ENCODE assay signal across 1 cellular context in the genomic region with DNA sequence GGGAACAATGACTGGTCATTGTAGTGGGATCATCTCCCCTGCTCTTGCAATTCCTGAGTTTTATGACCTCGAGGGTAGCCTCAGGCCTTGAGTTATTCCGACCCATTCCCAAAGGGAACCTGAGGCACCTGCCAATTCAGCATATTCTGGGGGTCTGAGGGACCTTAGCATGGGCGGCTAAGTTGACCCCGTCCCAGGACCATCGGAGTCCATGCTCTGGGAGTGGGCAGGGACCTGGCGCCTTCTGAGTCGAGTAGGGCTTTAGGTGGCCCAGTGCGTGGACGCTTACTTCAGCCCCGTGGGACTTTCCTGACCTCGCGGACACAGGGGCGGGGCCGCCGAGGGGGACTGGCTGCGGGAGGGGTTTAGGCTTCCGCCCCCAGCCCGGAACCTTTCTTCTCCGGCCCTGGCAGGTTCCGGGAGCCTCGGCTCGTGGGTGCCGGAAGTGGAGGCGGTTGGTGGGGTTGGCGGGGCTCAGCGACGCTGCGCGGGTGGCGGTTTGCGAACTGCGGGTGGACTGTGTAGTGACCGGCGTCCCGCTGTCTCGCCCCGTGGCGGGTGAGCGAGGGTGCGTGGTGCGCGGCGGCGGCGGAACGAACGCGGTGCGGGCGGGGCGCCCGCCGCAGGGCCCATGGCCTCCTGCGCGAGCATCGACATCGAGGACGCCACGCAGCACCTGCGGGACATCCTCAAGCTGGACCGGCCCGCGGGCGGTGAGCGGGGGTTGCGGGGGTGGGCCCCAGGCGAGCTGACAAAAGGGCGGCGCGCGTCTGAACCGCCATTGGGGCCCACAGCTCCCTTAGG.
A peak's percentile ranks its signal among the peaks of the same experiment; 100 is the strongest.
TF ChIP-seq lines count a peak whose summit lies in the region.

A gene with protein sequence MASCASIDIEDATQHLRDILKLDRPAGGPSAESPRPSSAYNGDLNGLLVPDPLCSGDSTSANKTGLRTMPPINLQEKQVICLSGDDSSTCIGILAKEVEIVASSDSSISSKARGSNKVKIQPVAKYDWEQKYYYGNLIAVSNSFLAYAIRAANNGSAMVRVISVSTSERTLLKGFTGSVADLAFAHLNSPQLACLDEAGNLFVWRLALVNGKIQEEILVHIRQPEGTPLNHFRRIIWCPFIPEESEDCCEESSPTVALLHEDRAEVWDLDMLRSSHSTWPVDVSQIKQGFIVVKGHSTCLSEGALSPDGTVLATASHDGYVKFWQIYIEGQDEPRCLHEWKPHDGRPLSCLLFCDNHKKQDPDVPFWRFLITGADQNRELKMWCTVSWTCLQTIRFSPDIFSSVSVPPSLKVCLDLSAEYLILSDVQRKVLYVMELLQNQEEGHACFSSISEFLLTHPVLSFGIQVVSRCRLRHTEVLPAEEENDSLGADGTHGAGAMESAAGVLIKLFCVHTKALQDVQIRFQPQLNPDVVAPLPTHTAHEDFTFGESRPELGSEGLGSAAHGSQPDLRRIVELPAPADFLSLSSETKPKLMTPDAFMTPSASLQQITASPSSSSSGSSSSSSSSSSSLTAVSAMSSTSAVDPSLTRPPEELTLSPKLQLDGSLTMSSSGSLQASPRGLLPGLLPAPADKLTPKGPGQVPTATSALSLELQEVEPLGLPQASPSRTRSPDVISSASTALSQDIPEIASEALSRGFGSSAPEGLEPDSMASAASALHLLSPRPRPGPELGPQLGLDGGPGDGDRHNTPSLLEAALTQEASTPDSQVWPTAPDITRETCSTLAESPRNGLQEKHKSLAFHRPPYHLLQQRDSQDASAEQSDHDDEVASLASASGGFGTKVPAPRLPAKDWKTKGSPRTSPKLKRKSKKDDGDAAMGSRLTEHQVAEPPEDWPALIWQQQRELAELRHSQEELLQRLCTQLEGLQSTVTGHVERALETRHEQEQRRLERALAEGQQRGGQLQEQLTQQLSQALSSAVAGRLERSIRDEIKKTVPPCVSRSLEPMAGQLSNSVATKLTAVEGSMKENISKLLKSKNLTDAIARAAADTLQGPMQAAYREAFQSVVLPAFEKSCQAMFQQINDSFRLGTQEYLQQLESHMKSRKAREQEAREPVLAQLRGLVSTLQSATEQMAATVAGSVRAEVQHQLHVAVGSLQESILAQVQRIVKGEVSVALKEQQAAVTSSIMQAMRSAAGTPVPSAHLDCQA (N-terminal part only) (plus strand): TSS at position 422 of the 804 bp plus-strand sequence. CDS start 210 bp downstream, at position 632.

TF ChIP-seq in K562, 482 proteins besides CTCF, POLR2A, EP300 and RAD21 (continued from another document and continues in another):
- TF ChIP-seq U2AF1 (optimal IDR thresholded peaks at IDR 0.05; ENCODE audit: low read depth, low read length) (peak; percentile 94), SP1 (CRISPR knock-in tag; IDR thresholded peaks at IDR 0.05) (peak; percentile 97), CREB1 (IDR thresholded peaks at IDR 0.05) (no peak), CREB1 (CRISPR knock-in tag; IDR thresholded peaks at IDR 0.05) (peak; percentile 62; the same call in 1 of the 2 replicates), CBFA2T3 (IDR thresholded peaks at IDR 0.05) (no peak), ZNF232 (CRISPR knock-in tag; IDR thresholded peaks at IDR 0.05) (peak; percentile 89), ZFP91 (CRISPR knock-in tag; IDR thresholded peaks at IDR 0.05) (no peak), ZNF395 (CRISPR knock-in tag; IDR thresholded peaks at IDR 0.05) (peak; percentile 64; the same call in 1 of the 2 replicates), RHOXF2B (CRISPR knock-in tag; conservative IDR thresholded peaks at IDR 0.05) (no peak), TAF1 (IDR thresholded peaks at IDR 0.05; ENCODE audit: control insufficient read depth, extremely low read depth, insufficient read depth, low read length, severe bottlenecking) (peak; percentile 86), CEBPG (CRISPR knock-in tag; IDR thresholded peaks at IDR 0.05) (peak; percentile 41; the same call in 1 of the 2 replicates), CEBPG (tag; conservative IDR thresholded peaks at IDR 0.05 in 1 of 2, IDR thresholded peaks at IDR 0.05 in 1 of 2) (no peak), ZNF785 (CRISPR knock-in tag; IDR thresholded peaks at IDR 0.05) (no peak), GTF2B (IDR thresholded peaks at IDR 0.05; ENCODE audit: extremely low read depth, insufficient read length) (no peak), SMARCA5 (IDR thresholded peaks at IDR 0.05) (no peak), MCM5 (IDR thresholded peaks at IDR 0.05; ENCODE audit: low read depth) (no peak), NCOR1 (IDR thresholded peaks at IDR 0.05) (no peak; the same call in 1 of the 2 replicates), NR3C1 (CRISPR knock-in tag; IDR thresholded peaks at IDR 0.05) (no peak), GTF2A2 (tag; IDR thresholded peaks at IDR 0.05) (no peak), FOXP1 (CRISPR knock-in tag; IDR thresholded peaks at IDR 0.05) (peak; percentile 65; the same call in 1 of the 2 replicates), CAMTA2 (CRISPR knock-in tag; conservative IDR thresholded peaks at IDR 0.05) (no peak), FOXM1 (IDR thresholded peaks at IDR 0.05; ENCODE audit: low read depth) (peak; percentile 10; the same call in 1 of the 2 replicates), FOXM1 (CRISPR knock-in tag; IDR thresholded peaks at IDR 0.05; ENCODE audit: low read depth) (no peak), ETV5 (CRISPR knock-in tag; IDR thresholded peaks at IDR 0.05; ENCODE audit: low read depth) (peak; percentile 93), ZNF584 (CRISPR knock-in tag; IDR thresholded peaks at IDR 0.05; ENCODE audit: low read depth) (no peak), BHLHE40 (IDR thresholded peaks at IDR 0.05; ENCODE audit: low read length) (no peak), SOX6 (IDR thresholded peaks at IDR 0.05) (peak; percentile 64), CREBBP (IDR thresholded peaks at IDR 0.05; ENCODE audit: low read depth, low read length) (no peak), TARDBP (IDR thresholded peaks at IDR 0.05) (peak; percentile 86), UBTF (IDR thresholded peaks at IDR 0.05; ENCODE audit: borderline replicate concordance in 1 of 2, low read depth in 2 of 2, low read length in 2 of 2) (0 out of 4 replicates have a peak, but pooled peaks of 1 of the 2 experiments have one; percentile 66)
- TF ChIP-seq, protein P1, sequence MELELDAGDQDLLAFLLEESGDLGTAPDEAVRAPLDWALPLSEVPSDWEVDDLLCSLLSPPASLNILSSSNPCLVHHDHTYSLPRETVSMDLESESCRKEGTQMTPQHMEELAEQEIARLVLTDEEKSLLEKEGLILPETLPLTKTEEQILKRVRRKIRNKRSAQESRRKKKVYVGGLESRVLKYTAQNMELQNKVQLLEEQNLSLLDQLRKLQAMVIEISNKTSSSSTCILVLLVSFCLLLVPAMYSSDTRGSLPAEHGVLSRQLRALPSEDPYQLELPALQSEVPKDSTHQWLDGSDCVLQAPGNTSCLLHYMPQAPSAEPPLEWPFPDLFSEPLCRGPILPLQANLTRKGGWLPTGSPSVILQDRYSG (tag; conservative IDR thresholded peaks at IDR 0.05; ENCODE audit: low read depth) = no peak
- TF ChIP-seq, protein P2, sequence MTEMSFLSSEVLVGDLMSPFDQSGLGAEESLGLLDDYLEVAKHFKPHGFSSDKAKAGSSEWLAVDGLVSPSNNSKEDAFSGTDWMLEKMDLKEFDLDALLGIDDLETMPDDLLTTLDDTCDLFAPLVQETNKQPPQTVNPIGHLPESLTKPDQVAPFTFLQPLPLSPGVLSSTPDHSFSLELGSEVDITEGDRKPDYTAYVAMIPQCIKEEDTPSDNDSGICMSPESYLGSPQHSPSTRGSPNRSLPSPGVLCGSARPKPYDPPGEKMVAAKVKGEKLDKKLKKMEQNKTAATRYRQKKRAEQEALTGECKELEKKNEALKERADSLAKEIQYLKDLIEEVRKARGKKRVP (CRISPR knock-in tag; IDR thresholded peaks at IDR 0.05) = peak; percentile 18; the same call in 1 of the 2 replicates
- TF ChIP-seq, protein P3, sequence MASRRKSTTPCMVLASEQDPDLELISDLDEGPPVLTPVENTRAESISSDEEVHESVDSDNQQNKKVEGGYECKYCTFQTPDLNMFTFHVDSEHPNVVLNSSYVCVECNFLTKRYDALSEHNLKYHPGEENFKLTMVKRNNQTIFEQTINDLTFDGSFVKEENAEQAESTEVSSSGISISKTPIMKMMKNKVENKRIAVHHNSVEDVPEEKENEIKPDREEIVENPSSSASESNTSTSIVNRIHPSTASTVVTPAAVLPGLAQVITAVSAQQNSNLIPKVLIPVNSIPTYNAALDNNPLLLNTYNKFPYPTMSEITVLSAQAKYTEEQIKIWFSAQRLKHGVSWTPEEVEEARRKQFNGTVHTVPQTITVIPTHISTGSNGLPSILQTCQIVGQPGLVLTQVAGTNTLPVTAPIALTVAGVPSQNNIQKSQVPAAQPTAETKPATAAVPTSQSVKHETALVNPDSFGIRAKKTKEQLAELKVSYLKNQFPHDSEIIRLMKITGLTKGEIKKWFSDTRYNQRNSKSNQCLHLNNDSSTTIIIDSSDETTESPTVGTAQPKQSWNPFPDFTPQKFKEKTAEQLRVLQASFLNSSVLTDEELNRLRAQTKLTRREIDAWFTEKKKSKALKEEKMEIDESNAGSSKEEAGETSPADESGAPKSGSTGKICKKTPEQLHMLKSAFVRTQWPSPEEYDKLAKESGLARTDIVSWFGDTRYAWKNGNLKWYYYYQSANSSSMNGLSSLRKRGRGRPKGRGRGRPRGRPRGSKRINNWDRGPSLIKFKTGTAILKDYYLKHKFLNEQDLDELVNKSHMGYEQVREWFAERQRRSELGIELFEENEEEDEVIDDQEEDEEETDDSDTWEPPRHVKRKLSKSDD (conservative IDR thresholded peaks at IDR 0.05; ENCODE audit: low read length) = peak; percentile 20; the same call in 1 of the 2 replicates
- TF ChIP-seq, protein P4, sequence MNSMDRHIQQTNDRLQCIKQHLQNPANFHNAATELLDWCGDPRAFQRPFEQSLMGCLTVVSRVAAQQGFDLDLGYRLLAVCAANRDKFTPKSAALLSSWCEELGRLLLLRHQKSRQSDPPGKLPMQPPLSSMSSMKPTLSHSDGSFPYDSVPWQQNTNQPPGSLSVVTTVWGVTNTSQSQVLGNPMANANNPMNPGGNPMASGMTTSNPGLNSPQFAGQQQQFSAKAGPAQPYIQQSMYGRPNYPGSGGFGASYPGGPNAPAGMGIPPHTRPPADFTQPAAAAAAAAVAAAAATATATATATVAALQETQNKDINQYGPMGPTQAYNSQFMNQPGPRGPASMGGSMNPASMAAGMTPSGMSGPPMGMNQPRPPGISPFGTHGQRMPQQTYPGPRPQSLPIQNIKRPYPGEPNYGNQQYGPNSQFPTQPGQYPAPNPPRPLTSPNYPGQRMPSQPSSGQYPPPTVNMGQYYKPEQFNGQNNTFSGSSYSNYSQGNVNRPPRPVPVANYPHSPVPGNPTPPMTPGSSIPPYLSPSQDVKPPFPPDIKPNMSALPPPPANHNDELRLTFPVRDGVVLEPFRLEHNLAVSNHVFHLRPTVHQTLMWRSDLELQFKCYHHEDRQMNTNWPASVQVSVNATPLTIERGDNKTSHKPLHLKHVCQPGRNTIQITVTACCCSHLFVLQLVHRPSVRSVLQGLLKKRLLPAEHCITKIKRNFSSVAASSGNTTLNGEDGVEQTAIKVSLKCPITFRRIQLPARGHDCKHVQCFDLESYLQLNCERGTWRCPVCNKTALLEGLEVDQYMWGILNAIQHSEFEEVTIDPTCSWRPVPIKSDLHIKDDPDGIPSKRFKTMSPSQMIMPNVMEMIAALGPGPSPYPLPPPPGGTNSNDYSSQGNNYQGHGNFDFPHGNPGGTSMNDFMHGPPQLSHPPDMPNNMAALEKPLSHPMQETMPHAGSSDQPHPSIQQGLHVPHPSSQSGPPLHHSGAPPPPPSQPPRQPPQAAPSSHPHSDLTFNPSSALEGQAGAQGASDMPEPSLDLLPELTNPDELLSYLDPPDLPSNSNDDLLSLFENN (IDR thresholded peaks at IDR 0.05; ENCODE audit: low read depth in 2 of 2, low read length in 2 of 2) = peak in 1 of 2 experiments; percentile 83; a peak in 2 of 4 replicates
